8 cellular contexts compared by ENCODE assay signal in genomic region chr11:128519353-128519752, GRCh38.
DNase-seq lines count a peak whose midpoint lies in the region; ATAC-seq and TF ChIP-seq lines count a peak whose summit lies in the region.

No MANE protein-coding gene starts in this region.

- DNase-seq in DND-41 = no peak
- DNase-seq in mammary epithelial cell = no peak
- no peak for DNase-seq in neural crest cell (ENCODE audit: low read depth, low spot score)
- no peak for DNase-seq in HPDE6-E6E7 (ENCODE audit: extremely low spot score)
- DNase-seq in NCI-H1930 (lab: John Stamatoyannopoulos, UW) = no peak
- DNase-seq in hypothalamus (lab: John Stamatoyannopoulos, UW) = no peak

- H3K4me1 ChIP-seq in DND-41 (ENCODE audit: insufficient read depth, low read length) (peaks cover 79% of the 10 kb centered on the region), mammary epithelial cell (ENCODE audit: insufficient read depth, low read length) (peaks cover 56% of the 10 kb centered on the region)

- H3K4me3 ChIP-seq in DND-41 (ENCODE audit: low read depth in 1 of 2, low read length in 2 of 2) (peak overlapping the region in 1 of 2 experiments; percentile 81; a peak in 3 of 4 replicates), mammary epithelial cell (replicated peaks in 1 of 3; ENCODE audit: insufficient read depth in 1 of 3, low read depth in 2 of 3, low read length in 3 of 3) (peak overlapping the region; percentile 2 to 95 (median 87))

- no peaks in the 10 kb centered on the region for H3K27me3 ChIP-seq in DND-41 (ENCODE audit: insufficient read depth, low read length, poor library complexity)
- H3K27me3 ChIP-seq in mammary epithelial cell (ENCODE audit: insufficient read depth, low read length) = no peaks in the 10 kb centered on the region

- H3K79me2 ChIP-seq in DND-41 (ENCODE audit: insufficient read depth, low read length) (peaks cover 87% of the 10 kb centered on the region), mammary epithelial cell (ENCODE audit: insufficient read depth, low read length) (peaks cover 77% of the 10 kb centered on the region)

- no peaks in the 10 kb centered on the region for H3K9me3 Mint-ChIP-seq in neural crest cell

- H3K27ac ChIP-seq in DND-41 (ENCODE audit: low read length) (peak overlapping the region; percentile 54), mammary epithelial cell (ENCODE audit: insufficient read depth, low read depth, low read length) (no peak overlapping the region)

- H3K36me3 Mint-ChIP-seq in neural crest cell (ENCODE audit: low read depth) = no peaks in the 10 kb centered on the region

- peaks cover 36% of the 10 kb centered on the region for H3K36me3 ChIP-seq in DND-41 (ENCODE audit: insufficient read depth, low read length)
- H3K36me3 ChIP-seq in mammary epithelial cell (ENCODE audit: insufficient read depth, low read length) = no peaks in the 10 kb centered on the region

- H3K27me3 Mint-ChIP-seq in neural crest cell (ENCODE audit: low read depth) = peaks cover 94% of the 10 kb centered on the region

- peak overlapping the region; percentile 78 for H3K4me2 ChIP-seq in DND-41 (ENCODE audit: insufficient read depth, low read length)
- peak overlapping the region; percentile 91 for H3K4me2 ChIP-seq in mammary epithelial cell (ENCODE audit: insufficient read depth, low read depth, low read length)

- BruUV-seq in mammary epithelial cell (replicated peaks; lab: Mats Ljungman, UMichigan) = no TSS peak

- no peak overlapping the region for H2AFZ ChIP-seq in DND-41 (ENCODE audit: low read depth, low read length)
- no peak overlapping the region for H2AFZ ChIP-seq in mammary epithelial cell (ENCODE audit: low read depth, low read length)

- peak overlapping the region; percentile 43 for H3K4me3 Mint-ChIP-seq in neural crest cell

- H3K9ac ChIP-seq in DND-41 (ENCODE audit: low read depth, low read length) (peak overlapping the region; percentile 66), mammary epithelial cell (ENCODE audit: insufficient read depth, low read length) (peak overlapping the region; percentile 29)

- CTCF ChIA-PET in mammary epithelial cell (lab: Charles Lee; ENCODE audit: low non-redundant PET) = interaction anchor here (0.6 kb wide), 1 partner anchor 22 kb away, joined by 4 read pairs; no protein-coding TSS in a partner anchor

- H3K27ac Mint-ChIP-seq in neural crest cell (ENCODE audit: unreplicated experiment) = no peak overlapping the region

- H3K9me3 ChIP-seq in DND-41 (ENCODE audit: insufficient read depth, low read length, severe bottlenecking) (no peaks in the 10 kb centered on the region), mammary epithelial cell (replicated peaks; ENCODE audit: insufficient read depth, low read length) (no peaks in the 10 kb centered on the region)

- 52% methylated on average over 4 of the region's 4 CpGs for WGBS in mammary epithelial cell (ENCODE audit: low coverage, missing lambda C conversion rate)

- peaks cover 62% of the 10 kb centered on the region for H4K20me1 ChIP-seq in DND-41 (ENCODE audit: insufficient read depth, low read length)
- peaks cover 2% of the 10 kb centered on the region for H4K20me1 ChIP-seq in mammary epithelial cell (ENCODE audit: insufficient read depth, low read length)

- H3K4me1 Mint-ChIP-seq in neural crest cell = peaks cover 61% of the 10 kb centered on the region

- TF ChIP-seq CTCF in DND-41 (IDR thresholded peaks at IDR 0.05; ENCODE audit: borderline replicate concordance, extremely low read depth, low read length, poor library complexity, severe bottlenecking) = no peak
- no peak for TF ChIP-seq CTCF in mammary epithelial cell (conservative IDR thresholded peaks at IDR 0.05 in 1 of 2, IDR thresholded peaks at IDR 0.05 in 1 of 2; ENCODE audit: extremely low read depth in 1 of 2, insufficient read depth in 1 of 2, low read depth in 1 of 2, low read length in 2 of 2)
- TF ChIP-seq CTCF in neural crest cell (conservative IDR thresholded peaks at IDR 0.05) = no peak

- in situ Hi-C loops in mammary epithelial cell (cut with MboI; ENCODE audit: low sequenced_read_pairs in 2 of 2) = loop anchor here in 1 of 2 donors (25.0 kb wide), 2 partner anchors 93 to 482 kb away; no protein-coding TSS in a partner anchor

- intact Hi-C loops in mammary epithelial cell (cut with micrococcal nuclease) = no loop called here

- ATAC-seq in DND-41 (ENCODE audit: insufficient read depth, low read depth) (no peak), HG03175 (IDR thresholded peaks at IDR 0.05; ENCODE audit: unreplicated experiment) (peak; percentile 26), HG03045 (IDR thresholded peaks at IDR 0.05; ENCODE audit: unreplicated experiment) (no peak)

- dilution Hi-C loops in mammary epithelial cell (cut with HindIII; ENCODE audit: low sequenced_read_pairs) = no loop called here
